In genomic region chr15:100572362-100572983, GRCh38 we compare ENCODE assay signal across 8 cellular contexts. TPM values are rescaled to one million over a fixed set of nuclear protein-coding genes. Genes with fewer than 3 reads are reported as not detected.
DNase-seq lines count a peak whose midpoint lies in the region; ATAC-seq and TF ChIP-seq lines count a peak whose summit lies in the region.

No MANE protein-coding gene starts in this region.

- CTCF ChIA-PET in activated CD4-positive, alpha-beta T cell treated with anti-CD3 and anti-CD28 coated beads, Interleukin-2, amount 10 ng/mL, durations not matched to agents 7 days and 5 days (lab: Charles Lee): interaction anchor here (0.6 to 1.9 kb wide), 7 partner anchors 17 to 652 kb away, joined by 3 to 15 read pairs (median 3); partner anchors contain the start of genes ADAMTS17, ASB7 and LINS1
- CTCF ChIA-PET in RWPE1 (lab: Yijun Ruan, JAX): interaction anchor here (0.6 to 1.5 kb wide), 10 partner anchors 9 to 701 kb away, joined by 3 to 8 read pairs (median 4); no protein-coding TSS in a partner anchor

- H3K36me3 Mint-ChIP-seq in activated CD4-positive, alpha-beta T cell treated with anti-CD3 and anti-CD28 coated beads, Interleukin-2, amount 10 ng/mL, durations not matched to agents 7 days and 5 days (ENCODE audit: low read depth): peaks cover 84% of the 10 kb centered on the region

- no peaks in the 10 kb centered on the region for H3K27me3 Mint-ChIP-seq in activated CD4-positive, alpha-beta T cell treated with anti-CD3 and anti-CD28 coated beads, Interleukin-2, amount 10 ng/mL, durations not matched to agents 7 days and 5 days

- H3K27ac Mint-ChIP-seq in activated CD4-positive, alpha-beta T cell treated with anti-CD3 and anti-CD28 coated beads, Interleukin-2, amount 10 ng/mL, durations not matched to agents 7 days and 5 days: peak overlapping the region; percentile 92

- peak overlapping the region; percentile 48 for H3K4me3 Mint-ChIP-seq in activated CD4-positive, alpha-beta T cell treated with anti-CD3 and anti-CD28 coated beads, Interleukin-2, amount 10 ng/mL, durations not matched to agents 7 days and 5 days

- H3K27ac ChIP-seq in RWPE1: no peak overlapping the region

- peaks cover 58% of the 10 kb centered on the region for H3K4me1 Mint-ChIP-seq in activated CD4-positive, alpha-beta T cell treated with anti-CD3 and anti-CD28 coated beads, Interleukin-2, amount 10 ng/mL, durations not matched to agents 7 days and 5 days

- TF ChIP-seq CTCF in RWPE1 (conservative IDR thresholded peaks at IDR 0.05; ENCODE audit: low read depth) (peak; percentile 85), fibroblast of mammary gland (conservative IDR thresholded peaks at IDR 0.05; ENCODE audit: control insufficient read depth, insufficient read depth, low read depth, low read length) (peak; percentile 28)

- no peak for DNase-seq in activated CD4-positive, alpha-beta T cell treated with anti-CD3 and anti-CD28 coated beads, Interleukin-2, amount 10 ng/mL, durations not matched to agents 7 days and 5 days
- no peak for DNase-seq in activated CD4-positive, alpha-beta T cell treated with anti-CD3 and anti-CD28 coated beads, Interleukin-2, amount 50 U/mL, for 1 hour
- DNase-seq in RWPE1 (ENCODE audit: low spot score): peak; percentile 18
- peak; percentile 35 for DNase-seq in fibroblast of mammary gland (ENCODE audit: low read depth)
- DNase-seq in superior temporal gyrus (ENCODE audit: extremely low spot score): peak; percentile 78
- no peak for DNase-seq in NCI-H146 treated with DMSO at 0.1 percent for 48 hours (lab: John Stamatoyannopoulos, UW; ENCODE audit: unreplicated experiment)
- DNase-seq in activated effector memory CD4-positive, alpha-beta T cell treated with anti-CD3 and anti-CD28 coated beads, Interleukin-2, amount 50 U/mL, for 16 hours: no peak

- POLR2A ChIA-PET in activated CD4-positive, alpha-beta T cell treated with anti-CD3 and anti-CD28 coated beads, Interleukin-2, amount 10 ng/mL, durations not matched to agents 7 days and 5 days (lab: Charles Lee): interaction anchor here (0.6 to 1.5 kb wide), 3 partner anchors 24 to 223 kb away, joined by 3 to 5 read pairs (median 4); no protein-coding TSS in a partner anchor
- POLR2A ChIA-PET in RWPE1 (lab: Yijun Ruan, JAX; ENCODE audit: low non-redundant PET): no interaction called here

- H3K9me3 Mint-ChIP-seq in activated CD4-positive, alpha-beta T cell treated with anti-CD3 and anti-CD28 coated beads, Interleukin-2, amount 10 ng/mL, durations not matched to agents 7 days and 5 days: peaks cover 4% of the 10 kb centered on the region

- no peak for ATAC-seq in HG03432 (IDR thresholded peaks at IDR 0.05; ENCODE audit: unreplicated experiment)

- no peak overlapping the region for H3K4me3 ChIP-seq in fibroblast of mammary gland (ENCODE audit: control insufficient read depth, low read depth, low read length)

RNA-seq across cellular contexts. Expression of gene LINS1, which starts 29.5 kb away (rescaled TPM):
- 10 to 100 TPM; 74.2 to 79.2 TPM for total RNA-seq in activated CD4-positive, alpha-beta T cell treated with anti-CD3 and anti-CD28 coated beads, Interleukin-2, amount 10 ng/mL, durations not matched to agents 7 days and 5 days

RNA-seq across cellular contexts. Expression of gene ASB7, which starts 29.9 kb away (rescaled TPM):
- 10 to 100 TPM; 21.3 to 22.8 TPM for total RNA-seq in activated CD4-positive, alpha-beta T cell treated with anti-CD3 and anti-CD28 coated beads, Interleukin-2, amount 10 ng/mL, durations not matched to agents 7 days and 5 days

RNA-seq across cellular contexts. Expression of gene CERS3, which starts 43.7 kb away (rescaled TPM):
- under 1 TPM; 0.60 to 0.62 TPM for total RNA-seq in activated CD4-positive, alpha-beta T cell treated with anti-CD3 and anti-CD28 coated beads, Interleukin-2, amount 10 ng/mL, durations not matched to agents 7 days and 5 days

Comparison
In these comparisons a context has a peak if more than half of its experiments do, and no peak if none do; other contexts are left out.
1. DNase-seq: peak in RWPE1 (single experiment), fibroblast of mammary gland (single experiment) and superior temporal gyrus (single experiment); none in activated CD4-positive, alpha-beta T cell treated with anti-CD3 and anti-CD28 coated beads, Interleukin-2, amount 10 ng/mL, durations not matched to agents 7 days and 5 days (single experiment), activated CD4-positive, alpha-beta T cell treated with anti-CD3 and anti-CD28 coated beads, Interleukin-2, amount 50 U/mL, for 1 hour (single experiment), NCI-H146 treated with DMSO at 0.1 percent for 48 hours (single experiment) and activated effector memory CD4-positive, alpha-beta T cell treated with anti-CD3 and anti-CD28 coated beads, Interleukin-2, amount 50 U/mL, for 16 hours (single experiment).